20 cellular contexts compared by ENCODE assay signal in the genomic region with DNA sequence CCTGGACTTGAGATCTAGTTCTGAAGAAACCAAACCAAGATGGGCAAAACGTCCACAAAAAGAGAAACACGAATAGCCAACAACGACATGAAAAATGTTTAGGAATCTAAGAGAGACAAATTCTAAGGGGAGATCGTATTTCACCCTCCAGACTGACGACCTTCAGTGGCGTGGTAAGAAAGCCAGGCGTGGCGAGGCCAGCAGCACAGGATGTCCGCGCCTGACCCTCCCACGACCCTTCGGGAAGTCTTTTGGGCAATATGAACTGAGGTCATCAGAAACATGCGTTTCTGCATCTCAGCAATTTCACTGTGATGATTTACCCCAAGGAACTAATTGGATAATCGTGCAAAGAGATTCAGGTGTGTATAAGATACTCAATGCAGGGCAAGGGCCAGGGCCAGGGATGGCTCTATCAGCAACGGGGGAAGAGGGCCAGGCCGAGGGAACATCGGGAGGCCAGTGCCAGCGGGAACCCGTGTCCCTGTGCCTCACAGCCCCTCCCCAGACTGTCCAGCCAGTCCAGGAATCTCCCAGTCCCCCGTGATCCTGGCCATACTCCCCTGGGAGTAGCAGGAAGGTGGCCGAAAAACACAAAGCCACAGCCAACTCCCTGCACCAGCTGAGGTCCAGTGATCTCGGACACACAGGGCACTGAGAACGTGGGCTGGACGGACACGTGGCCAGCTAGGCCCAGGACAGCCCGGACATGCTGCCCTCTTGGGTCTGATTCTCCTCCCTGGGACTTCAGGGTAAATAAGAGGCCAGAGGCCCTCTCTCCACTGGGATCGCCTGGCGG. TPM values are rescaled to one million over a fixed set of nuclear protein-coding genes. Genes with fewer than 3 reads are reported as not detected.
DNase-seq lines count a peak whose midpoint lies in the region; ATAC-seq and TF ChIP-seq lines count a peak whose summit lies in the region.
"Had no signal": no experiment of that assay in that cellular context is flagged by ENCODE, and none has a peak within 500 bp of the region (broad histone marks: within the 10 kb centered on the region; RNA-seq: fewer than 3 reads in every experiment).

No MANE protein-coding gene starts in this region.

- peaks cover 2 to 8% (median 8%) of the 10 kb centered on the region in 7 donors for H3K4me1 Mint-ChIP-seq in naive thymus-derived CD4-positive, alpha-beta T cell

- ATAC-seq in left ventricle myocardium superior = no peak
- no peak for ATAC-seq in naive thymus-derived CD4-positive, alpha-beta T cell
- ATAC-seq: gastrocnemius medialis, lower lobe of right lung had no signal

- H3K27me3 ChIP-seq in BE2C (no peaks in the 10 kb centered on the region), osteoblast (ENCODE audit: insufficient read depth, low read length) (no peaks in the 10 kb centered on the region), hepatocyte (no peaks in the 10 kb centered on the region)
- peaks cover 4 to 6% of the 10 kb centered on the region in 2 donors for H3K27me3 ChIP-seq in naive thymus-derived CD4-positive, alpha-beta T cell (ENCODE audit: control insufficient read depth in 2 of 2, insufficient read depth in 2 of 2, low read length in 2 of 2)
- H3K27me3 ChIP-seq: gastrocnemius medialis, Peyer's patch, testis had no signal

- H3K27me3 Mint-ChIP-seq in naive thymus-derived CD4-positive, alpha-beta T cell = peaks cover 22 to 55% (median 25%) of the 10 kb centered on the region in 5 donors

- no peaks in the 10 kb centered on the region for H3K9me3 ChIP-seq in BE2C
- no peaks in the 10 kb centered on the region for H3K9me3 ChIP-seq in osteoblast (ENCODE audit: low read depth, low read length)
- no peaks in the 10 kb centered on the region for H3K9me3 ChIP-seq in naive thymus-derived CD4-positive, alpha-beta T cell (ENCODE audit: control insufficient read depth in 2 of 3, low read length in 3 of 3)
- no peaks in the 10 kb centered on the region for H3K9me3 ChIP-seq in hepatocyte (ENCODE audit: low read depth)
- H3K9me3 ChIP-seq: gastrocnemius medialis, testis had no signal

- peak overlapping the region in 1 of 10 donors; percentile 45 for H3K4me3 Mint-ChIP-seq in naive thymus-derived CD4-positive, alpha-beta T cell
- H3K4me3 Mint-ChIP-seq: activated T-helper 1 cell treated with anti-CD3 and anti-CD28 coated beads, Interleukin-12 subunit alpha, Interleukin-12 subunit beta, Interleukin-2, Interleukin-4 antibody, amounts not matched to agents 30 ng/mL and 10 ng/mL and 1 ng/mL, durations not matched to agents 14 hours and 24 hours and 36 hours had no signal

- H3K4me3 ChIP-seq in BE2C (ENCODE audit: low read depth, low read length) (no peak overlapping the region), osteoblast (ENCODE audit: insufficient read depth, low read length) (no peak overlapping the region), hepatocyte (no peak overlapping the region)
- no peak overlapping the region for H3K4me3 ChIP-seq in naive thymus-derived CD4-positive, alpha-beta T cell (ENCODE audit: low read length)
- H3K4me3 ChIP-seq: gastrocnemius medialis, lower lobe of right lung, Peyer's patch, testis had no signal

- intact Hi-C loops in left ventricle myocardium superior (cut with micrococcal nuclease) = no loop called here
- intact Hi-C loops in naive thymus-derived CD4-positive, alpha-beta T cell (cut with micrococcal nuclease) = no loop called here

- H3K27ac Mint-ChIP-seq in naive thymus-derived CD4-positive, alpha-beta T cell = no peak overlapping the region
- H3K27ac Mint-ChIP-seq: activated T-helper 1 cell treated with anti-CD3 and anti-CD28 coated beads, Interleukin-12 subunit alpha, Interleukin-12 subunit beta, Interleukin-2, Interleukin-4 antibody, amounts not matched to agents 30 ng/mL and 10 ng/mL and 1 ng/mL, durations not matched to agents 14 hours and 24 hours and 36 hours had no signal

- no peak for TF ChIP-seq POLR2A in erythroblast (IDR thresholded peaks at IDR 0.05; ENCODE audit: low read length)

- CTCF ChIA-PET in naive thymus-derived CD4-positive, alpha-beta T cell (lab: Charles Lee) = no interaction called here

- TF ChIP-seq CTCF in BE2C (IDR thresholded peaks at IDR 0.05; ENCODE audit: low read depth, low read length) (no peak), osteoblast (IDR thresholded peaks at IDR 0.05; ENCODE audit: extremely low read depth, low read depth, low read length) (no peak), hepatocyte (IDR thresholded peaks at IDR 0.05; ENCODE audit: poor library complexity) (no peak)

- POLR2A ChIA-PET in naive thymus-derived CD4-positive, alpha-beta T cell (lab: Charles Lee) = no interaction called here

- DNase-seq in BE2C (peak; percentile 4), MV-4-11 (lab: John Stamatoyannopoulos, UW) (peak; percentile 32), left ventricle myocardium superior (peak; percentile 26), osteoblast (ENCODE audit: insufficient read length, low spot score, missing footprints) (peak; percentile 67), erythroblast (lab: John Stamatoyannopoulos, UW) (no peak), hepatocyte (ENCODE audit: low spot score) (no peak)
- no peak for DNase-seq in naive thymus-derived CD4-positive, alpha-beta T cell
- DNase-seq in activated naive CD4-positive, alpha-beta T cell treated with anti-CD3 and anti-CD28 coated beads, Interleukin-2, amount 50 U/mL, for 16 hours = no peak
- DNase-seq: DMS79; NCI-H1048; NCI-H2029; NK-92 treated with Interleukin-12 subunit alpha and Interleukin-12 subunit beta, amount 100 ng/mL, for 24 hours; stimulated activated CD4-positive, alpha-beta T cell treated with anti-CD3 and anti-CD28 coated beads, Interleukin-15, amount 100 ng/mL, for 24 hours; T1000; testis had no signal

- no peaks in the 10 kb centered on the region for H3K36me3 ChIP-seq in BE2C
- H3K36me3 ChIP-seq in osteoblast (ENCODE audit: insufficient read depth, low read length) = no peaks in the 10 kb centered on the region
- no peaks in the 10 kb centered on the region for H3K36me3 ChIP-seq in naive thymus-derived CD4-positive, alpha-beta T cell (ENCODE audit: control insufficient read depth in 2 of 3, insufficient read depth in 3 of 3, low read length in 3 of 3)
- H3K36me3 ChIP-seq in hepatocyte (replicated peaks; ENCODE audit: insufficient read depth, low read depth) = no peaks in the 10 kb centered on the region
- H3K36me3 ChIP-seq: gastrocnemius medialis, lower lobe of right lung, Peyer's patch had no signal

- 84% methylated on average over 28 of the region's 28 CpGs for WGBS in hepatocyte (ENCODE audit: low lambda C conversion rate, missing lambda C conversion rate)

- H2AFZ ChIP-seq in osteoblast (ENCODE audit: low read length) (no peak overlapping the region), hepatocyte (no peak overlapping the region)

- H3K9me2 ChIP-seq in hepatocyte (replicated peaks; ENCODE audit: insufficient read depth) = no peaks in the 10 kb centered on the region

- H3K4me1 ChIP-seq in BE2C (no peaks in the 10 kb centered on the region), osteoblast (ENCODE audit: insufficient read depth, low read length) (peaks cover 5% of the 10 kb centered on the region), hepatocyte (ENCODE audit: insufficient read depth) (peaks cover 4% of the 10 kb centered on the region)
- no peaks in the 10 kb centered on the region for H3K4me1 ChIP-seq in naive thymus-derived CD4-positive, alpha-beta T cell (ENCODE audit: control insufficient read depth in 2 of 2, insufficient read depth in 2 of 2, low read length in 2 of 2)
- H3K4me1 ChIP-seq: lower lobe of right lung, testis had no signal

- H4K20me1 ChIP-seq in osteoblast (ENCODE audit: insufficient read depth, low read length) (no peaks in the 10 kb centered on the region), hepatocyte (ENCODE audit: insufficient read depth, poor library complexity, severe bottlenecking) (no peaks in the 10 kb centered on the region)

- H3K9me3 Mint-ChIP-seq in naive thymus-derived CD4-positive, alpha-beta T cell = peaks cover 4 to 24% (median 8%) of the 10 kb centered on the region in 11 donors

- H3K79me2 ChIP-seq in osteoblast (ENCODE audit: insufficient read depth, low read length) (no peaks in the 10 kb centered on the region), hepatocyte (no peaks in the 10 kb centered on the region)

- peaks cover 0 to 8% (median 4%) of the 10 kb centered on the region in 5 donors for H3K36me3 Mint-ChIP-seq in naive thymus-derived CD4-positive, alpha-beta T cell

- H3K4me2 ChIP-seq in osteoblast (ENCODE audit: insufficient read depth, low read length) (no peak overlapping the region), hepatocyte (no peak overlapping the region)

- H3K27ac ChIP-seq in osteoblast (ENCODE audit: low read depth, low read length) (no peak overlapping the region), hepatocyte (no peak overlapping the region)
- no peak overlapping the region for H3K27ac ChIP-seq in naive thymus-derived CD4-positive, alpha-beta T cell (ENCODE audit: low read depth, low read length)
- H3K27ac ChIP-seq: epithelial cell of prostate, lower lobe of right lung, Peyer's patch, testis had no signal

RNA-seq across cellular contexts. Expression of a gene that starts 53.6 kb away (rescaled TPM):
- polyA plus RNA-seq in BE2C (2012; ENCODE audit: insufficient read depth, insufficient read length, low read depth) = 18.3 TPM
- 13.6 TPM for total RNA-seq in left ventricle myocardium superior
- total RNA-seq in osteoblast = 19.5 and 28.9 TPM in 2 replicates
- total RNA-seq in naive thymus-derived CD4-positive, alpha-beta T cell = 10 to 100 TPM; 35.7 to 52.2 (median 38.9) TPM
- polyA plus RNA-seq in naive thymus-derived CD4-positive, alpha-beta T cell = 10 to 100 TPM in 1 of 2 donors, 1 to 10 TPM in 1; 6.2 to 11.7 TPM
- total RNA-seq in hepatocyte = 9.9 and 16.0 TPM in 2 replicates
- polyA plus RNA-seq in hepatocyte = 17.3 and 19.4 TPM in 2 replicates

Comparison
In these comparisons a context has a peak if more than half of its experiments do, and no peak if none do; other contexts are left out.
1. DNase-seq: peak in BE2C (single experiment), MV-4-11 (single experiment), left ventricle myocardium superior (single experiment) and osteoblast (single experiment); none in naive thymus-derived CD4-positive, alpha-beta T cell (0 of 9), erythroblast (0 of 2), hepatocyte (single experiment) and activated naive CD4-positive, alpha-beta T cell treated with anti-CD3 and anti-CD28 coated beads, Interleukin-2, amount 50 U/mL, for 16 hours (single experiment).